22 cellular contexts compared by ENCODE assay signal in the genomic region with DNA sequence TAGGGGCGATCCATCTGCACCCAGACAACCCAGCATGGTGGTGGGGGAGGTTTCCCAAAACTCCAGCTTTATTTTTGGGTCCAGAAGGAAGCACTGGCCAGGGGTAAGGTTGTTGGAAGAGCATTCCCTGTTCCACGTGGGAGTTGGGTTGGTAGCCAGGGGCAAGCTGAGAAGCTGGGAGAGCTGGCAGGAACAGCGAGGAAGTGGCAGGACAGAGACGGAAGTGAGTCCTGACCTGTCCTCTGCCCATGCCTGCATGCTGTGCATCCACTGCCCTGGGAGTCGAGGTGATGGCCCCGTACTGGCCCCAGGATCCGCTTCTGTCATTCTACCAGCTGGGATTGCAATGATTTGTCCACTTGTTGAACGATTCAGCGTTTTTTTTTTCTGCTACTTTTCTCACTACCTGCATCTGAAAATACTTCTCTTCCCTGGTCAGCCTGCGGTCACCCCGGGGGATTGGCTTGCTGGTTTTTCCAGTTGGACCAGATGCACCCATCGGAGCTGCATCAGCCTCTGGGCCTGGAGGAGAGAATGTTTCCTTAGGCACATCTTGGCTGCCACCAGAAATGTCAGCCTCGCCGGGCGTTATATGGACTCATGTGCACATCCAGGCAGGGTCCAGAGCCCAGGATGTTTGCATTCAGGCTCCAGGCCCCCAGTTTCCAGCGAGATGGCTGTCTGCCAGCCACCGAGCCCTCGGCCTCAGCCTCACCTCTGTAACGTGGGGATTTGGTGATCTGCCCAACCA. TPM values are rescaled to one million over a fixed set of nuclear protein-coding genes. Genes with fewer than 3 reads are reported as not detected.
DNase-seq lines count a peak whose midpoint lies in the region; TF ChIP-seq lines count a peak whose summit lies in the region.
"Had no signal": no experiment of that assay in that cellular context is flagged by ENCODE, and none has a peak within 500 bp of the region (broad histone marks: within the 10 kb centered on the region; RNA-seq: fewer than 3 reads in every experiment).

No MANE protein-coding gene starts in this region.

- TF ChIP-seq CTCF in VCaP (conservative IDR thresholded peaks at IDR 0.05) (no peak), type B pancreatic cell (conservative IDR thresholded peaks at IDR 0.05) (no peak)

- H3K27ac Mint-ChIP-seq in type B pancreatic cell, result peak overlapping the region; percentile 67
- H3K27ac Mint-ChIP-seq: activated CD4-positive, alpha-beta T cell treated with anti-CD3 and anti-CD28 coated beads for 36 hours; activated CD8-positive, alpha-beta memory T cell treated with anti-CD3 and anti-CD28 coated beads, Interleukin-2, amount 10 ng/mL, durations not matched to agents 7 days and 5 days; B cell had no signal

- peak in 2 of 3 experiments; percentile 9 to 32 for DNase-seq in NCI-H1417 (lab: John Stamatoyannopoulos, UW)
- DNase-seq in NCI-H1417 treated with DMSO at 0.1 percent for 48 hours (lab: John Stamatoyannopoulos, UW), result no peak
- DNase-seq in left kidney (ENCODE audit: low read depth, low spot score), result peak; percentile 37
- DNase-seq in type B pancreatic cell (ENCODE audit: extremely low spot score, unreplicated experiment), result no peak
- no peak for DNase-seq in NCI-H1092 (lab: John Stamatoyannopoulos, UW)
- DNase-seq in DMS114 treated with DMSO at 0.1 percent for 48 hours (lab: John Stamatoyannopoulos, UW; ENCODE audit: unreplicated experiment), result no peak
- no peak for DNase-seq in NCI-H2196 (lab: John Stamatoyannopoulos, UW; ENCODE audit: unreplicated experiment)
- DNase-seq: 8988T; activated CD4-positive, alpha-beta T cell treated with anti-CD3 and anti-CD28 coated beads for 36 hours; activated CD8-positive, alpha-beta memory T cell treated with anti-CD3 and anti-CD28 coated beads, Interleukin-2, amount 10 ng/mL, durations not matched to agents 7 days and 5 days; COR-L47; GM23248; left ventricle myocardium inferior; MG63; right lobe of liver; stimulated activated naive CD4-positive, alpha-beta T cell treated with Interleukin-2 at 50 U/mL for 16 hours had no signal

- no peaks in the 10 kb centered on the region for H3K27me3 Mint-ChIP-seq in type B pancreatic cell

- peak overlapping the region; percentile 98 for H3K27ac ChIP-seq in VCaP
- H3K27ac ChIP-seq: GM23248, left ventricle myocardium inferior, right lobe of liver, tibial nerve had no signal

- H3K9me3 Mint-ChIP-seq in type B pancreatic cell, result no peaks in the 10 kb centered on the region

- H3K4me3 Mint-ChIP-seq in type B pancreatic cell, result peak overlapping the region; percentile 6
- H3K4me3 Mint-ChIP-seq: activated CD4-positive, alpha-beta T cell treated with anti-CD3 and anti-CD28 coated beads for 36 hours; activated CD8-positive, alpha-beta memory T cell treated with anti-CD3 and anti-CD28 coated beads, Interleukin-2, amount 10 ng/mL, durations not matched to agents 7 days and 5 days; B cell had no signal

- no peaks in the 10 kb centered on the region for H3K36me3 Mint-ChIP-seq in type B pancreatic cell
- H3K36me3 Mint-ChIP-seq: activated CD8-positive, alpha-beta memory T cell treated with anti-CD3 and anti-CD28 coated beads, Interleukin-2, amount 10 ng/mL, durations not matched to agents 7 days and 5 days had no signal

- H3K4me1 Mint-ChIP-seq in type B pancreatic cell (ENCODE audit: unreplicated experiment), result peaks cover 10% of the 10 kb centered on the region
- H3K4me1 Mint-ChIP-seq: activated CD4-positive, alpha-beta T cell treated with anti-CD3 and anti-CD28 coated beads for 36 hours; activated CD8-positive, alpha-beta memory T cell treated with anti-CD3 and anti-CD28 coated beads, Interleukin-2, amount 10 ng/mL, durations not matched to agents 7 days and 5 days; B cell had no signal

RNA-seq across cellular contexts. Expression of a gene that starts 28.3 kb away (rescaled TPM):
- 82.1 and 91.7 TPM in 2 replicates for total RNA-seq in type B pancreatic cell (ENCODE audit: low replicate concordance)
- total RNA-seq: activated CD4-positive, alpha-beta T cell treated with anti-CD3 and anti-CD28 coated beads for 36 hours; activated CD8-positive, alpha-beta memory T cell treated with anti-CD3 and anti-CD28 coated beads, Interleukin-2, amount 10 ng/mL, durations not matched to agents 7 days and 5 days; B cell; dermis microvascular lymphatic vessel endothelial cell; GM23248; left ventricle myocardium inferior; myocyte; omental fat pad; tibial nerve had no signal

Comparison
In these comparisons a context has a peak if more than half of its experiments do, and no peak if none do; other contexts are left out.
1. DNase-seq: peak in NCI-H1417 (2 of 3) and left kidney (single experiment); none in NCI-H1417 treated with DMSO at 0.1 percent for 48 hours (single experiment), type B pancreatic cell (single experiment), NCI-H1092 (single experiment), DMS114 treated with DMSO at 0.1 percent for 48 hours (single experiment) and NCI-H2196 (single experiment).